Comparison of ENCODE assay signal across 9 cellular contexts in genomic region chr7:63925262-63925625, GRCh38.
DNase-seq lines count a peak whose midpoint lies in the region; TF ChIP-seq lines count a peak whose summit lies in the region.
"Had no signal": no experiment of that assay in that cellular context is flagged by ENCODE, and none has a peak within 500 bp of the region (broad histone marks: within the 10 kb centered on the region; RNA-seq: fewer than 3 reads in every experiment).

No MANE protein-coding gene starts in this region.

- no peak for TF ChIP-seq EP300 in stomach (IDR thresholded peaks at IDR 0.05)

- H3K27ac Mint-ChIP-seq in activated CD4-positive, alpha-beta T cell treated with anti-CD3 and anti-CD28 coated beads, Interleukin-2, amount 10 ng/mL, durations not matched to agents 7 days and 5 days: peak overlapping the region; percentile 97

- TF ChIP-seq POLR2A in esophagus squamous epithelium (IDR thresholded peaks at IDR 0.05) (no peak), stomach (IDR thresholded peaks at IDR 0.05) (no peak)

- TF ChIP-seq CTCF in esophagus squamous epithelium (IDR thresholded peaks at IDR 0.05): no peak
- no peak for TF ChIP-seq CTCF in stomach (IDR thresholded peaks at IDR 0.05)

- H3K4me3 ChIP-seq in esophagus squamous epithelium: peak overlapping the region; percentile 52 to 78 (median 68)
- peak overlapping the region; percentile 42 to 73 (median 62) for H3K4me3 ChIP-seq in stomach
- H3K4me3 ChIP-seq: MG63 had no signal

- peaks cover 17% of the 10 kb centered on the region for H3K36me3 Mint-ChIP-seq in activated CD4-positive, alpha-beta T cell treated with anti-CD3 and anti-CD28 coated beads, Interleukin-2, amount 10 ng/mL, durations not matched to agents 7 days and 5 days (ENCODE audit: low read depth)

- DNase-seq in activated CD4-positive, alpha-beta T cell treated with anti-CD3 and anti-CD28 coated beads, Interleukin-2, amount 10 ng/mL, durations not matched to agents 7 days and 5 days: no peak
- no peak for DNase-seq in activated CD4-positive, alpha-beta T cell treated with anti-CD3 and anti-CD28 coated beads for 4 hours
- DNase-seq in RPMI8226: peak; percentile 66
- DNase-seq in esophagus squamous epithelium (lab: John Stamatoyannopoulos, UW): no peak
- DNase-seq in stomach: no peak
- DNase-seq in cerebellum (ENCODE audit: low spot score): no peak
- DNase-seq in mucosa of gallbladder (ENCODE audit: low spot score): no peak
- DNase-seq in NOMO-1 treated with dmso at 0.1 percent for 144 hours (lab: John Stamatoyannopoulos, UW; ENCODE audit: unreplicated experiment): no peak
- DNase-seq: MG63 had no signal

- H3K27me3 ChIP-seq in esophagus squamous epithelium (no peaks in the 10 kb centered on the region), stomach (no peaks in the 10 kb centered on the region)
- H3K27me3 ChIP-seq: MG63 had no signal

- peaks cover 0 to 19% (median 7%) of the 10 kb centered on the region in 3 donors for H3K4me1 ChIP-seq in esophagus squamous epithelium
- peaks cover 0 to 17% (median 4%) of the 10 kb centered on the region in 4 donors for H3K4me1 ChIP-seq in stomach

- WGBS in esophagus squamous epithelium, 2 donors: 15 to 34% methylated on average over 9 to 12 of the region's 12 CpGs
- WGBS in stomach, 5 donors: 4 to 31% (median 11%) methylated on average over 12 of the region's 12 CpGs

- H3K4me3 Mint-ChIP-seq in activated CD4-positive, alpha-beta T cell treated with anti-CD3 and anti-CD28 coated beads, Interleukin-2, amount 10 ng/mL, durations not matched to agents 7 days and 5 days: peak overlapping the region; percentile 92

- no peaks in the 10 kb centered on the region for H3K36me3 ChIP-seq in esophagus squamous epithelium
- no peaks in the 10 kb centered on the region for H3K36me3 ChIP-seq in stomach
- H3K36me3 ChIP-seq: MG63 had no signal

- H3K4me1 Mint-ChIP-seq in activated CD4-positive, alpha-beta T cell treated with anti-CD3 and anti-CD28 coated beads, Interleukin-2, amount 10 ng/mL, durations not matched to agents 7 days and 5 days: peaks cover 28% of the 10 kb centered on the region

- peaks cover 0 to 4% (median under 1%) of the 10 kb centered on the region in 3 donors for H3K9me3 ChIP-seq in esophagus squamous epithelium
- H3K9me3 ChIP-seq in stomach: peaks cover 0 to 50% (median under 1%) of the 10 kb centered on the region in 4 donors
- H3K9me3 ChIP-seq: MG63 had no signal

- POLR2A ChIA-PET in activated CD4-positive, alpha-beta T cell treated with anti-CD3 and anti-CD28 coated beads, Interleukin-2, amount 10 ng/mL, durations not matched to agents 7 days and 5 days (lab: Charles Lee): interaction anchor here (1.0 kb wide), 1 partner anchor 382 kb away, joined by 4 read pairs; no protein-coding TSS in a partner anchor

- H3K27me3 Mint-ChIP-seq in activated CD4-positive, alpha-beta T cell treated with anti-CD3 and anti-CD28 coated beads, Interleukin-2, amount 10 ng/mL, durations not matched to agents 7 days and 5 days: no peaks in the 10 kb centered on the region

- CTCF ChIA-PET in activated CD4-positive, alpha-beta T cell treated with anti-CD3 and anti-CD28 coated beads, Interleukin-2, amount 10 ng/mL, durations not matched to agents 7 days and 5 days (lab: Charles Lee): interaction anchor here (0.6 to 1.1 kb wide), 2 partner anchors 24 to 1244 kb away, joined by 3 read pairs; no protein-coding TSS in a partner anchor

- peaks cover 34% of the 10 kb centered on the region for H3K9me3 Mint-ChIP-seq in activated CD4-positive, alpha-beta T cell treated with anti-CD3 and anti-CD28 coated beads, Interleukin-2, amount 10 ng/mL, durations not matched to agents 7 days and 5 days

- intact Hi-C loops in esophagus squamous epithelium (cut with DNase I): no loop called here
- intact Hi-C loops in stomach (cut with DNase I; ENCODE audit: low total_unique reads): no loop called here

- H3K27ac ChIP-seq in esophagus squamous epithelium (peak overlapping the region in 3 of 4 donors; percentile 83 to 95 (median 92)), stomach (peak overlapping the region in 4 of 5 donors; percentile 64 to 93 (median 89))
